Comparison of ENCODE assay signal across 15 cellular contexts in genomic region chr1:153752072-153752471, GRCh38. TPM values are rescaled to one million over a fixed set of nuclear protein-coding genes. Genes with fewer than 3 reads are reported as not detected.
DNase-seq lines count a peak whose midpoint lies in the region; ATAC-seq and TF ChIP-seq lines count a peak whose summit lies in the region.
"Had no signal": no experiment of that assay in that cellular context is flagged by ENCODE, and none has a peak within 500 bp of the region (broad histone marks: within the 10 kb centered on the region; RNA-seq: fewer than 3 reads in every experiment).

No MANE protein-coding gene starts in this region.

- no peak overlapping the region for H3K4me2 ChIP-seq in fibroblast of lung (ENCODE audit: extremely low read depth, insufficient read depth, low read length)

- H3K79me2 ChIP-seq in fibroblast of lung (ENCODE audit: control insufficient read depth, insufficient read depth, low read length): no peaks in the 10 kb centered on the region

- no peak overlapping the region for H2AFZ ChIP-seq in fibroblast of lung (ENCODE audit: low read length)

- H4K20me1 ChIP-seq in fibroblast of lung (ENCODE audit: control insufficient read depth, extremely low read depth, insufficient read depth, low read length): no peaks in the 10 kb centered on the region

- no peak overlapping the region for H3K9ac ChIP-seq in fibroblast of lung (ENCODE audit: insufficient read depth, low read length)

- H3K27me3 ChIP-seq in heart right ventricle: no peaks in the 10 kb centered on the region
- H3K27me3 ChIP-seq in fibroblast of lung (ENCODE audit: control insufficient read depth, insufficient read depth, low read length): no peaks in the 10 kb centered on the region
- H3K27me3 ChIP-seq in upper lobe of right lung: no peaks in the 10 kb centered on the region
- H3K27me3 ChIP-seq: SJSA1 had no signal

- no peaks in the 10 kb centered on the region for H3K4me1 Mint-ChIP-seq in osteocyte (ENCODE audit: unreplicated experiment)

- peaks cover 39% of the 10 kb centered on the region for H3K36me3 Mint-ChIP-seq in osteocyte (ENCODE audit: unreplicated experiment)

- peak overlapping the region; percentile 15 for H3K27ac Mint-ChIP-seq in osteocyte (ENCODE audit: unreplicated experiment)
- H3K27ac Mint-ChIP-seq: activated CD4-positive, alpha-beta T cell treated with anti-CD3 and anti-CD28 coated beads, Interleukin-2, amount 10 ng/mL, durations not matched to agents 7 days and 5 days; activated naive CD8-positive, alpha-beta T cell treated with anti-CD3 and anti-CD28 coated beads, Interleukin-2, amount 10 ng/mL, durations not matched to agents 7 days and 5 days had no signal

- peaks cover 0 to 95% (median 49%) of the 10 kb centered on the region in 9 donors for H3K36me3 ChIP-seq in heart right ventricle
- H3K36me3 ChIP-seq in fibroblast of lung (ENCODE audit: control insufficient read depth, insufficient read depth, low read length): peaks cover 10% of the 10 kb centered on the region
- peaks cover 82% of the 10 kb centered on the region for H3K36me3 ChIP-seq in upper lobe of right lung

- H3K4me3 ChIP-seq in heart right ventricle (no peak overlapping the region), fibroblast of lung (replicated peaks in 1 of 4; ENCODE audit: control extremely low read depth in 1 of 4, insufficient read depth in 1 of 4, low read depth in 3 of 4, low read length in 4 of 4) (no peak overlapping the region), upper lobe of right lung (no peak overlapping the region)
- H3K4me3 ChIP-seq: SJSA1 had no signal

- 56 to 78% methylated on average over 2 of the region's 2 CpGs for WGBS in heart right ventricle, 2 donors

- ATAC-seq in heart right ventricle (peak in 1 of 8 donors; percentile 18), upper lobe of right lung (no peak), HG02970 (IDR thresholded peaks at IDR 0.05; ENCODE audit: low FRiP score, unreplicated experiment) (no peak), GM21447 (IDR thresholded peaks at IDR 0.05; ENCODE audit: unreplicated experiment) (no peak)

- H3K4me3 Mint-ChIP-seq in osteocyte (ENCODE audit: unreplicated experiment): no peak overlapping the region
- H3K4me3 Mint-ChIP-seq: activated CD4-positive, alpha-beta T cell treated with anti-CD3 and anti-CD28 coated beads, Interleukin-2, amount 10 ng/mL, durations not matched to agents 7 days and 5 days; activated naive CD8-positive, alpha-beta T cell treated with anti-CD3 and anti-CD28 coated beads, Interleukin-2, amount 10 ng/mL, durations not matched to agents 7 days and 5 days had no signal

- H3K9me3 Mint-ChIP-seq in osteocyte (ENCODE audit: unreplicated experiment): no peaks in the 10 kb centered on the region
- H3K9me3 Mint-ChIP-seq: activated CD4-positive, alpha-beta T cell treated with anti-CD3 and anti-CD28 coated beads, Interleukin-2, amount 10 ng/mL, durations not matched to agents 7 days and 5 days; activated naive CD8-positive, alpha-beta T cell treated with anti-CD3 and anti-CD28 coated beads, Interleukin-2, amount 10 ng/mL, durations not matched to agents 7 days and 5 days had no signal

- DNase-seq in heart right ventricle (no peak), cardiac septum (ENCODE audit: low spot score) (no peak), fibroblast of lung (ENCODE audit: low read depth in 2 of 2) (no peak), osteocyte (ENCODE audit: extremely low spot score, unreplicated experiment) (no peak), upper lobe of right lung (no peak), Ammon's horn (ENCODE audit: low spot score) (no peak)
- DNase-seq: activated CD4-positive, alpha-beta T cell treated with anti-CD3 and anti-CD28 coated beads, Interleukin-2, amount 10 ng/mL, durations not matched to agents 7 days and 5 days; activated naive CD8-positive, alpha-beta T cell treated with anti-CD3 and anti-CD28 coated beads, Interleukin-2, amount 10 ng/mL, durations not matched to agents 7 days and 5 days; GOT3; Kasumi-1; NCI-H1417 treated with DMSO at 0.1 percent for 48 hours; T1000 had no signal

- TF ChIP-seq CTCF in heart right ventricle (IDR thresholded peaks at IDR 0.05) (no peak), fibroblast of lung (conservative IDR thresholded peaks at IDR 0.05 in 1 of 2, IDR thresholded peaks at IDR 0.05 in 1 of 2; ENCODE audit: low read depth in 1 of 2, low read length in 2 of 2) (no peak), osteocyte (IDR thresholded peaks at IDR 0.05) (no peak), upper lobe of right lung (IDR thresholded peaks at IDR 0.05) (no peak)

- intact Hi-C loops in heart right ventricle (cut with DNase I): loop anchor here in 2 of 10 donors (5.0 kb wide), 2 partner anchors 55 to 75 kb away; partner anchors contain the start of gene NPR1 (in 1 of the 2)
- intact Hi-C loops in cardiac septum (cut with DNase I): no loop called here
- intact Hi-C loops in upper lobe of right lung (cut with DNase I): loop anchor here (10.0 kb wide), 1 partner anchor 237 kb away; no protein-coding TSS in a partner anchor

- peaks cover 26 to 62% (median 43%) of the 10 kb centered on the region in 9 donors for H3K4me1 ChIP-seq in heart right ventricle
- H3K4me1 ChIP-seq in fibroblast of lung (ENCODE audit: control insufficient read depth, extremely low read depth, insufficient read depth, low read length): no peaks in the 10 kb centered on the region
- H3K4me1 ChIP-seq in upper lobe of right lung: peaks cover 39% of the 10 kb centered on the region
- H3K4me1 ChIP-seq: SJSA1 had no signal

- H3K27me3 Mint-ChIP-seq in osteocyte (ENCODE audit: unreplicated experiment): no peaks in the 10 kb centered on the region
- H3K27me3 Mint-ChIP-seq: activated CD4-positive, alpha-beta T cell treated with anti-CD3 and anti-CD28 coated beads, Interleukin-2, amount 10 ng/mL, durations not matched to agents 7 days and 5 days; activated naive CD8-positive, alpha-beta T cell treated with anti-CD3 and anti-CD28 coated beads, Interleukin-2, amount 10 ng/mL, durations not matched to agents 7 days and 5 days had no signal

- no peaks in the 10 kb centered on the region for H3K9me3 ChIP-seq in heart right ventricle
- no peaks in the 10 kb centered on the region for H3K9me3 ChIP-seq in fibroblast of lung (ENCODE audit: control insufficient read depth, insufficient read depth, low read depth, low read length)
- H3K9me3 ChIP-seq in upper lobe of right lung: no peaks in the 10 kb centered on the region
- H3K9me3 ChIP-seq: SJSA1 had no signal

- peak overlapping the region; percentile 6 to 76 (median 62) for H3K27ac ChIP-seq in heart right ventricle
- peak overlapping the region; percentile 13 for H3K27ac ChIP-seq in fibroblast of lung (ENCODE audit: insufficient read depth, low read length)
- H3K27ac ChIP-seq in upper lobe of right lung: peak overlapping the region; percentile 85
- H3K27ac ChIP-seq: SJSA1 had no signal

RNA-seq across cellular contexts. Expression of gene SLC27A3, which starts 23.1 kb away (rescaled TPM):
- total RNA-seq in heart right ventricle (10 to 100 TPM in 2 of 10 donors, 1 to 10 TPM in 8; 5.9 to 16.0 (median 8.9) TPM), cardiac septum (9.8 TPM), fibroblast of lung (30.6 and 34.4 TPM in 2 replicates), osteocyte (9.9 and 11.9 TPM in 2 replicates), upper lobe of right lung (105 TPM)
- polyA plus RNA-seq in heart right ventricle (10 to 100 TPM; 26.7 to 43.8 TPM), fibroblast of lung (9.3 and 9.7 TPM in 2 replicates)
- polyA plus RNA-seq in fibroblast of lung (2012): 12.7 and 14.3 TPM in 2 replicates
- polyA minus RNA-seq in fibroblast of lung (ENCODE audit: low replicate concordance): 30.8 and 77.7 TPM in 2 replicates

RNA-seq across cellular contexts. Expression of gene INTS3, which starts 24.2 kb away (rescaled TPM):
- total RNA-seq in heart right ventricle (10 to 100 TPM; 25.4 to 32.8 (median 31.1) TPM), cardiac septum (35.2 TPM), fibroblast of lung (30.0 and 37.3 TPM in 2 replicates), osteocyte (62.7 and 65.9 TPM in 2 replicates), upper lobe of right lung (72.3 TPM)
- polyA plus RNA-seq in heart right ventricle (10 to 100 TPM; 30.8 to 46.1 TPM), fibroblast of lung (31.4 and 42.2 TPM in 2 replicates)
- 21.9 and 31.0 TPM in 2 replicates for polyA plus RNA-seq in fibroblast of lung (2012)
- polyA minus RNA-seq in fibroblast of lung (ENCODE audit: low replicate concordance): 62.4 and 69.9 TPM in 2 replicates

Comparison
In these comparisons a context has a peak if more than half of its experiments do, and no peak if none do; other contexts are left out.
1. H3K27ac ChIP-seq: peak in every context shown above with its lines; median percentile 85 in upper lobe of right lung; 62 in heart right ventricle; 13 in fibroblast of lung.